18 cellular contexts compared by ENCODE assay signal in genomic region chr12:639988-640387, GRCh38. TPM values are rescaled to one million over a fixed set of nuclear protein-coding genes. Genes with fewer than 3 reads are reported as not detected.
DNase-seq lines count a peak whose midpoint lies in the region; ATAC-seq, FAIRE-seq and TF ChIP-seq lines count a peak whose summit lies in the region.
"Had no signal": no experiment of that assay in that cellular context is flagged by ENCODE, and none has a peak within 500 bp of the region (broad histone marks: within the 10 kb centered on the region; RNA-seq: fewer than 3 reads in every experiment).

No MANE protein-coding gene starts in this region.

- POLR2A ChIA-PET in CD4-positive, alpha-beta memory T cell (lab: Charles Lee; ENCODE audit: partially characterized antibody) = interaction anchor here (0.6 to 1.7 kb wide), 4 partner anchors 10 to 113 kb away, joined by 3 to 11 read pairs (median 4); no protein-coding TSS in a partner anchor

- peaks cover 3 to 12% of the 10 kb centered on the region in 2 donors for H3K36me3 Mint-ChIP-seq in CD4-positive, alpha-beta memory T cell

- TF ChIP-seq POLR2A in esophagus squamous epithelium (IDR thresholded peaks at IDR 0.05) (no peak), gastrocnemius medialis (IDR thresholded peaks at IDR 0.05) (no peak)

- WGBS in esophagus squamous epithelium, 2 donors = 57 to 62% methylated on average over 3 to 5 of the region's 5 CpGs

- no peaks in the 10 kb centered on the region for H3K9me3 Mint-ChIP-seq in CD4-positive, alpha-beta memory T cell

- DNase-seq in CD4-positive, alpha-beta memory T cell = no peak
- DNase-seq in HTR-8/SVneo (ENCODE audit: insufficient read length, low spot score) = no peak
- DNase-seq in esophagus squamous epithelium (lab: John Stamatoyannopoulos, UW) = no peak
- DNase-seq in gastrocnemius medialis = no peak
- DNase-seq in NCI-H2227 treated with DMSO at 0.1 percent for 48 hours (lab: John Stamatoyannopoulos, UW) = no peak
- no peak for DNase-seq in ascending aorta (ENCODE audit: low spot score in 2 of 2)
- DNase-seq in NCI-H226 = no peak
- DNase-seq: Calu3; NCI-H1105; NCI-H345; Peyer's patch; posterior cingulate gyrus; stimulated activated CD4-positive, alpha-beta T cell treated with anti-CD3 and anti-CD28 coated beads, Interleukin-2, amount 100 ng/mL, for 48 hours; stimulated activated naive CD4-positive, alpha-beta T cell; T-helper 9 cell had no signal

- in situ Hi-C loops in gastrocnemius medialis (cut with MboI; ENCODE audit: low sequenced_read_pairs in 4 of 4) = loop anchor here in 1 of 4 donors (10.0 kb wide), 1 partner anchor 65 kb away; no protein-coding TSS in a partner anchor

- TF ChIP-seq CTCF in esophagus squamous epithelium (IDR thresholded peaks at IDR 0.05) (no peak), gastrocnemius medialis (IDR thresholded peaks at IDR 0.05 in 4 of 5, conservative IDR thresholded peaks at IDR 0.05 in 1 of 5) (no peak), ascending aorta (IDR thresholded peaks at IDR 0.05) (no peak)

- no peaks in the 10 kb centered on the region for H3K27me3 Mint-ChIP-seq in CD4-positive, alpha-beta memory T cell

- peaks cover 61% of the 10 kb centered on the region for H3K4me1 ChIP-seq in CD4-positive, alpha-beta memory T cell (ENCODE audit: insufficient read depth, low read length)
- H3K4me1 ChIP-seq in esophagus squamous epithelium (peaks cover 28 to 95% (median 35%) of the 10 kb centered on the region in 3 donors), gastrocnemius medialis (peaks cover 40 to 66% of the 10 kb centered on the region in 2 donors), ascending aorta (peaks cover 4 to 15% of the 10 kb centered on the region in 2 donors)

- H3K4me1 Mint-ChIP-seq in CD4-positive, alpha-beta memory T cell = peaks cover 36 to 65% (median 56%) of the 10 kb centered on the region in 4 donors

- H3K27ac ChIP-seq in CD4-positive, alpha-beta memory T cell (ENCODE audit: low read depth, low read length) = peak overlapping the region; percentile 30
- peak overlapping the region; percentile 37 to 99 (median 90) for H3K27ac ChIP-seq in esophagus squamous epithelium
- H3K27ac ChIP-seq in gastrocnemius medialis = peak overlapping the region; percentile 91 to 99 (median 96)
- peak overlapping the region in 1 of 2 donors; percentile 45 for H3K27ac ChIP-seq in ascending aorta

- CTCF ChIA-PET in CD4-positive, alpha-beta memory T cell (lab: Charles Lee; ENCODE audit: partially characterized antibody) = interaction anchor here (1.8 kb wide), 1 partner anchor 112 kb away, joined by 13 read pairs; the partner anchor contains the start of gene WNK1

- no peaks in the 10 kb centered on the region for H3K27me3 ChIP-seq in CD4-positive, alpha-beta memory T cell (ENCODE audit: insufficient read depth, low read length)
- H3K27me3 ChIP-seq in esophagus squamous epithelium = no peaks in the 10 kb centered on the region
- no peaks in the 10 kb centered on the region for H3K27me3 ChIP-seq in gastrocnemius medialis
- H3K27me3 ChIP-seq in ascending aorta = no peaks in the 10 kb centered on the region
- H3K27me3 ChIP-seq: Peyer's patch had no signal

- peak overlapping the region in 4 of 8 donors; percentile 14 to 69 (median 42) for H3K4me3 Mint-ChIP-seq in CD4-positive, alpha-beta memory T cell

- H3K27ac Mint-ChIP-seq in CD4-positive, alpha-beta memory T cell = peak overlapping the region; percentile 88 to 96 (median 92)

- intact Hi-C loops in CD4-positive, alpha-beta memory T cell (cut with micrococcal nuclease) = no loop called here
- intact Hi-C loops in esophagus squamous epithelium (cut with DNase I) = loop anchor here (10.0 kb wide), 2 partner anchors 65 to 115 kb away; partner anchors contain the start of gene WNK1
- intact Hi-C loops in gastrocnemius medialis (cut with DNase I; ENCODE audit: low total_unique reads) = no loop called here
- intact Hi-C loops in ascending aorta (cut with DNase I) = loop anchor here (5.0 to 10.0 kb wide), 2 partner anchors 82 to 155 kb away; no protein-coding TSS in a partner anchor

- H3K4me3 ChIP-seq in CD4-positive, alpha-beta memory T cell (ENCODE audit: low read length in 2 of 2) = no peak overlapping the region
- no peak overlapping the region for H3K4me3 ChIP-seq in esophagus squamous epithelium
- no peak overlapping the region for H3K4me3 ChIP-seq in gastrocnemius medialis
- no peak overlapping the region for H3K4me3 ChIP-seq in ascending aorta
- H3K4me3 ChIP-seq: Peyer's patch had no signal

- H3K36me3 ChIP-seq in CD4-positive, alpha-beta memory T cell (ENCODE audit: insufficient read depth, low read length) = no peaks in the 10 kb centered on the region
- H3K36me3 ChIP-seq in esophagus squamous epithelium = no peaks in the 10 kb centered on the region
- H3K36me3 ChIP-seq in gastrocnemius medialis = no peaks in the 10 kb centered on the region
- no peaks in the 10 kb centered on the region for H3K36me3 ChIP-seq in ascending aorta
- H3K36me3 ChIP-seq: Peyer's patch had no signal

- H3K9me3 ChIP-seq in CD4-positive, alpha-beta memory T cell (ENCODE audit: control insufficient read depth in 1 of 2, low read length in 2 of 2) = no peaks in the 10 kb centered on the region
- no peaks in the 10 kb centered on the region for H3K9me3 ChIP-seq in esophagus squamous epithelium
- H3K9me3 ChIP-seq in gastrocnemius medialis = no peaks in the 10 kb centered on the region
- H3K9me3 ChIP-seq in ascending aorta = no peaks in the 10 kb centered on the region
- H3K9me3 ChIP-seq: Peyer's patch had no signal

- ATAC-seq in gastrocnemius medialis = peak; percentile 7 to 21
- ATAC-seq: left lobe of liver had no signal

- FAIRE-seq in HTR-8/SVneo (lab: Jason Lieb, UNC) = peak; percentile 28
- FAIRE-seq: astrocyte, endometrium had no signal

RNA-seq across cellular contexts. Expression of gene NINJ2, which starts 23.3 kb away (rescaled TPM):
- 1 to 10 TPM; 3.7 to 4.5 TPM for total RNA-seq in CD4-positive, alpha-beta memory T cell
- 10 to 100 TPM; 25.5 to 30.3 TPM for polyA plus RNA-seq in CD4-positive, alpha-beta memory T cell
- total RNA-seq in esophagus squamous epithelium (10 to 100 TPM in 1 of 4 donors, 1 to 10 TPM in 3; 2.2 to 14.9 (median 4.5) TPM), gastrocnemius medialis (100 to 1,000 TPM in 1 of 4 donors, 10 to 100 TPM in 3; 12.0 to 106 (median 78.5) TPM), ascending aorta (24.1 TPM)
- total RNA-seq: astrocyte, Calu3 had no signal

Comparison
In these comparisons a context has a peak if more than half of its experiments do, and no peak if none do; other contexts are left out.
1. intact Hi-C loops: an anchor here in esophagus squamous epithelium (10.0 kb wide) and ascending aorta (5.0 to 10.0 kb wide); none called in CD4-positive, alpha-beta memory T cell and gastrocnemius medialis.